In genomic region chr5:38141665-38142064, GRCh38 we compare ENCODE assay signal across 35 cellular contexts.
DNase-seq lines count a peak whose midpoint lies in the region; ATAC-seq, FAIRE-seq and TF ChIP-seq lines count a peak whose summit lies in the region.
"Had no signal": no experiment of that assay in that cellular context is flagged by ENCODE, and none has a peak within 500 bp of the region (broad histone marks: within the 10 kb centered on the region; RNA-seq: fewer than 3 reads in every experiment).

No MANE protein-coding gene starts in this region.

- BruUV-seq in HepG2 (replicated peaks; lab: Mats Ljungman, UMichigan) = no TSS peak

- CTCF ChIA-PET in HepG2 (lab: Yijun Ruan, JAX; ENCODE audit: low intra/inter-chr PET ratio, low total read pairs) (no interaction called here), HEK293 (lab: Yijun Ruan, JAX) (interaction anchor here (0.6 kb wide), 1 partner anchor 306 kb away, joined by 6 read pairs; no protein-coding TSS in a partner anchor)

- in situ Hi-C loops in HepG2 (cut with HindIII; ENCODE audit: extremely low pct_ligation_motif_present, low pct_unique_long_range_greater_than_20kb) = no loop called here

- DNase-seq in HepG2 (ENCODE audit: low spot score) (no peak), right lobe of liver (no peak), SK-N-MC (ENCODE audit: low read depth, low spot score) (no peak), bronchial epithelial cell (ENCODE audit: low read depth) (no peak), NCI-H128 (lab: John Stamatoyannopoulos, UW; ENCODE audit: unreplicated experiment) (no peak), GOT3 (lab: John Stamatoyannopoulos, UW) (no peak)
- no peak for DNase-seq in activated T-cell treated with anti-CD3 and anti-CD28 coated beads, Interleukin-2, amount 50 U/mL, for 48 hours
- DNase-seq: 8988T; ACHN; AML-193; BE2C; C1 segment of cervical spinal cord; Caco-2; Calu3; CD4-positive, alpha-beta memory T cell; CD4-positive, alpha-beta T cell; CD4-positive, CD25-positive, alpha-beta regulatory T cell; CD8-positive, alpha-beta memory T cell; CD8-positive, alpha-beta T cell; COR-L47; DMS 273 treated with DMSO at 0.1 percent for 48 hours; DMS153; DMS53; DMS79; DMS79 treated with DMSO at 0.1 percent for 48 hours; DND-41; EL had no signal

- H4K20me1 ChIP-seq in HepG2 (ENCODE audit: insufficient read depth, low read length) = no peaks in the 10 kb centered on the region
- H4K20me1 ChIP-seq: BLaER1; BLaER1 treated with 17β-estradiol and CSF1 and Interleukin-3, amounts not matched to agents 10 nM and 100 nM had no signal

- H3K9ac ChIP-seq in HepG2 (ENCODE audit: insufficient read depth, low read depth, low read length) = no peak overlapping the region
- no peak overlapping the region for H3K9ac ChIP-seq in SK-N-MC (ENCODE audit: insufficient read length)
- H3K9ac ChIP-seq: BLaER1; BLaER1 treated with 17β-estradiol and CSF1 and Interleukin-3, amounts not matched to agents 10 nM and 100 nM had no signal

- TF ChIP-seq CTCF in HepG2 (CRISPR knock-in tag; IDR thresholded peaks at IDR 0.05) = no peak
- TF ChIP-seq CTCF in right lobe of liver (IDR thresholded peaks at IDR 0.05) = no peak
- no peak for TF ChIP-seq CTCF in HEK293 (tag by site-specific recombination; IDR thresholded peaks at IDR 0.05)
- TF ChIP-seq CTCF in bronchial epithelial cell (IDR thresholded peaks at IDR 0.05; ENCODE audit: insufficient read depth, low read length, severe bottlenecking) = no peak

- ATAC-seq in HepG2 (no peak), right lobe of liver (no peak)
- ATAC-seq: A549; CD8-positive, alpha-beta T cell had no signal

- no peak overlapping the region for H3K27ac ChIP-seq in HepG2 (ENCODE audit: extremely low read length, insufficient read depth, low read length)
- no peak overlapping the region for H3K27ac ChIP-seq in right lobe of liver
- no peak overlapping the region for H3K27ac ChIP-seq in HEK293 (ENCODE audit: extremely low read depth, low read depth, low read length)
- H3K27ac ChIP-seq in SK-N-MC = peak overlapping the region; percentile 65; the same call in 1 of the 2 replicates
- H3K27ac ChIP-seq: 22Rv1; A549; BLaER1; BLaER1 treated with 17β-estradiol and CSF1 and Interleukin-3, amounts not matched to agents 10 nM and 100 nM; C4-2B had no signal

- H3K9me3 ChIP-seq in HepG2 (ENCODE audit: low read length) = no peaks in the 10 kb centered on the region
- no peaks in the 10 kb centered on the region for H3K9me3 ChIP-seq in right lobe of liver
- H3K9me3 ChIP-seq in HEK293 (ENCODE audit: control insufficient read depth, insufficient read depth, low read depth, low read length) = no peaks in the 10 kb centered on the region
- no peaks in the 10 kb centered on the region for H3K9me3 ChIP-seq in SK-N-MC (ENCODE audit: low read depth, low read length)
- H3K9me3 ChIP-seq: A549; BE2C; BLaER1; BLaER1 treated with 17β-estradiol and CSF1 and Interleukin-3, amounts not matched to agents 10 nM and 100 nM; Caco-2 had no signal

- H3K27me3 ChIP-seq in HepG2 (ENCODE audit: control insufficient read depth in 1 of 2, insufficient read depth in 2 of 2, low read length in 2 of 2) = no peaks in the 10 kb centered on the region
- no peaks in the 10 kb centered on the region for H3K27me3 ChIP-seq in right lobe of liver
- no peaks in the 10 kb centered on the region for H3K27me3 ChIP-seq in bronchial epithelial cell (ENCODE audit: control insufficient read depth, insufficient read depth, low read length)
- H3K27me3 ChIP-seq: BE2C; BLaER1; BLaER1 treated with 17β-estradiol and CSF1 and Interleukin-3, amounts not matched to agents 10 nM and 100 nM had no signal

- TF ChIP-seq POLR2A in HepG2 (IDR thresholded peaks at IDR 0.05; ENCODE audit: insufficient read depth in 1 of 2, low read depth in 2 of 2, low read length in 2 of 2) (no peak), right lobe of liver (IDR thresholded peaks at IDR 0.05) (no peak)

- H2AFZ ChIP-seq in HepG2 (ENCODE audit: low read length) = peak overlapping the region; percentile 3

- no peaks in the 10 kb centered on the region for H3K79me2 ChIP-seq in HepG2 (ENCODE audit: insufficient read depth, low read length)

- WGBS in HepG2 (ENCODE audit: low lambda C conversion rate) = 97% methylated on average over 1 of the region's 1 CpG
- 95% methylated on average over 1 of the region's 1 CpG for WGBS in right lobe of liver (ENCODE audit: insufficient coverage, low coverage, low lambda C conversion rate, missing lambda C conversion rate)

- no peak overlapping the region for H3K4me2 ChIP-seq in HepG2 (ENCODE audit: low read depth, low read length)
- H3K4me2 ChIP-seq: A549; BLaER1; BLaER1 treated with 17β-estradiol and CSF1 and Interleukin-3, amounts not matched to agents 10 nM and 100 nM had no signal

- TF ChIP-seq EP300 in HepG2 (IDR thresholded peaks at IDR 0.05; ENCODE audit: low read depth in 2 of 2, low read length in 2 of 2) (no peak), HepG2 (CRISPR knock-in tag; IDR thresholded peaks at IDR 0.05; ENCODE audit: borderline replicate concordance) (no peak)

- H3K36me3 ChIP-seq in HepG2 (replicated peaks in 1 of 2; ENCODE audit: control insufficient read depth in 1 of 2, insufficient read depth in 2 of 2, low read length in 2 of 2) (no peaks in the 10 kb centered on the region), right lobe of liver (no peaks in the 10 kb centered on the region), HEK293 (ENCODE audit: control insufficient read depth in 2 of 2, insufficient read depth in 1 of 2, low read length in 2 of 2) (no peaks in the 10 kb centered on the region), SK-N-MC (ENCODE audit: insufficient read depth, low read length) (no peaks in the 10 kb centered on the region), bronchial epithelial cell (ENCODE audit: control insufficient read depth, insufficient read depth, low read length) (no peaks in the 10 kb centered on the region)
- H3K36me3 ChIP-seq: BE2C; BLaER1; BLaER1 treated with 17β-estradiol and CSF1 and Interleukin-3, amounts not matched to agents 10 nM and 100 nM had no signal

- POLR2A ChIA-PET in HepG2 (lab: Yijun Ruan, JAX) (no interaction called here), HEK293 (lab: Yijun Ruan, JAX) (no interaction called here)

- peaks cover 13% of the 10 kb centered on the region for H3K4me1 ChIP-seq in HepG2 (ENCODE audit: insufficient read depth, low read length)
- no peaks in the 10 kb centered on the region for H3K4me1 ChIP-seq in right lobe of liver
- no peaks in the 10 kb centered on the region for H3K4me1 ChIP-seq in HEK293 (ENCODE audit: control insufficient read depth, insufficient read depth, low read length)
- H3K4me1 ChIP-seq: A549; BE2C; BLaER1; BLaER1 treated with 17β-estradiol and CSF1 and Interleukin-3, amounts not matched to agents 10 nM and 100 nM; Caco-2 had no signal

- TF ChIP-seq RAD21 in HepG2 (CRISPR knock-in tag; IDR thresholded peaks at IDR 0.05) = no peak

- H3K4me3 ChIP-seq in HepG2 (replicated peaks in 1 of 3; ENCODE audit: insufficient read depth in 1 of 3, low read depth in 2 of 3, low read length in 3 of 3) (no peak overlapping the region), right lobe of liver (no peak overlapping the region), HEK293 (ENCODE audit: low read depth, low read length) (no peak overlapping the region), SK-N-MC (no peak overlapping the region), bronchial epithelial cell (ENCODE audit: low read depth, low read length) (no peak overlapping the region)
- H3K4me3 ChIP-seq: A549; BLaER1; BLaER1 treated with 17β-estradiol and CSF1 and Interleukin-3, amounts not matched to agents 10 nM and 100 nM had no signal

- intact Hi-C loops in HepG2 (cut with micrococcal nuclease; ENCODE audit: unreplicated experiment) (no loop called here), right lobe of liver (cut with DNase I) (no loop called here)

- FAIRE-seq in HepG2 (lab: Jason Lieb, UNC) (peak; percentile 40), bronchial epithelial cell (lab: Jason Lieb, UNC) (peak; percentile 7)
- FAIRE-seq: A204.1, A549, D721Med had no signal

TF ChIP-seq in HepG2, 621 proteins besides CTCF, POLR2A, EP300 and RAD21 (continues in another document):
- TF ChIP-seq ATF7 (IDR thresholded peaks at IDR 0.05) = peak; percentile 82
- no peak for TF ChIP-seq ATF7 (CRISPR knock-in tag; IDR thresholded peaks at IDR 0.05)
- no peak for TF ChIP-seq CBFB (CRISPR knock-in tag; IDR thresholded peaks at IDR 0.05)

TF ChIP-seq in HEK293, 187 proteins besides CTCF, POLR2A, EP300 and RAD21 (continues in another document):
- TF ChIP-seq PRDM4 (tag by site-specific recombination; IDR thresholded peaks at IDR 0.05) (peak; percentile 46; the same call in 1 of the 2 replicates), ZBTB21 (tag by site-specific recombination; IDR thresholded peaks at IDR 0.05) (0 out of 2 replicates have a peak, but pooled peaks have one; percentile 34)

Comparison
In these comparisons a context has a peak if more than half of its experiments do, and no peak if none do; other contexts are left out.
1. Of the 63 proteins assayed by ChIP-seq in both HepG2 and HEK293: peak only in HepG2: none; only in HEK293: ATF2, PRDM4, ZBTB21 and ZNF629; in both: none; in neither: 59.